Comparison of ENCODE assay signal across 8 cellular contexts in the genomic region with DNA sequence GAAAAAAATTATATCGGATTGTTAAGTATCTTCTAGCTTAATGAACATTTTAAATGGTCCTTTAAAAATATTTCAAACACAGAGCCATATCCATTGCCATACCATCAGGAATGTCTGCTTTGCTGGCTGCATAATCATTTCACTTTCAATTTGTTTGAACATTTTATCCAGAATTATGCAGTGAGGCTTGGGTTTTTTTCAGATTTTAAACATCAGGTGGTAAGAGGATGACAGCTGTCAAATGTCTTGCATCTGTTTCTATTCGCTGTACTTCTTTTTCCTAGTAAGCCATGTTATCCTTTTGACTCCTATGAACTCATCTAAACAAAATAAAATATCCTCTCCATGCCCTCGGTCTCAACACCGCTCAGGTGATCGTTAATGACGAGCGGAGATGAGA. TPM values are rescaled to one million over a fixed set of nuclear protein-coding genes. Genes with fewer than 3 reads are reported as not detected.
A peak's percentile ranks its signal among the peaks of the same experiment; 100 is the strongest.
DNase-seq lines count a peak whose midpoint lies in the region; ATAC-seq and TF ChIP-seq lines count a peak whose summit lies in the region.

No MANE protein-coding gene starts in this region.

- intact Hi-C loops in posterior vena cava (cut with DNase I): no loop called here

- H3K4me1 Mint-ChIP-seq in CD8-positive, alpha-beta memory T cell: peaks cover 31 to 44% (median 42%) of the 10 kb centered on the region in 3 donors

- POLR2A ChIA-PET in CD8-positive, alpha-beta memory T cell (lab: Charles Lee): interaction anchor here (0.7 to 2.5 kb wide), 4 partner anchors 8 to 831 kb away, joined by 3 to 25 read pairs (median 4); a partner anchor contains a TSS

- peak overlapping the region; percentile 90 to 96 (median 93) for H3K4me3 Mint-ChIP-seq in CD8-positive, alpha-beta memory T cell

- peaks cover 0 to 13% (median 1%) of the 10 kb centered on the region in 3 donors for H3K36me3 Mint-ChIP-seq in CD8-positive, alpha-beta memory T cell

- no peaks in the 10 kb centered on the region for H3K27me3 ChIP-seq in CD8-positive, alpha-beta memory T cell (ENCODE audit: insufficient read depth, low read length, poor library complexity, severe bottlenecking)
- H3K27me3 ChIP-seq in ectodermal cell (ENCODE audit: control insufficient read depth, insufficient read depth, low read length, poor library complexity, severe bottlenecking): peaks cover 4% of the 10 kb centered on the region
- H3K27me3 ChIP-seq in neuron (ENCODE audit: insufficient read depth, low read length): no peaks in the 10 kb centered on the region

- peak overlapping the region; percentile 84 for H3K27ac ChIP-seq in CD8-positive, alpha-beta memory T cell (ENCODE audit: low read depth, low read length)
- H3K27ac ChIP-seq in ectodermal cell (ENCODE audit: insufficient read depth, low read depth, low read length, poor library complexity, severe bottlenecking): no peak overlapping the region

- H3K4me3 ChIP-seq in CD8-positive, alpha-beta memory T cell (ENCODE audit: low read length): peak overlapping the region; percentile 93
- peak overlapping the region; percentile 100 for H3K4me3 ChIP-seq in LNCaP clone FGC (ENCODE audit: low read depth, low read length)
- peak overlapping the region; percentile 60 for H3K4me3 ChIP-seq in ectodermal cell (ENCODE audit: insufficient read depth, low read depth, low read length)
- H3K4me3 ChIP-seq in neuron (ENCODE audit: low read length): peak overlapping the region; percentile 93

- CTCF ChIA-PET in CD8-positive, alpha-beta memory T cell (lab: Charles Lee): interaction anchor here (0.9 to 3.4 kb wide), 2 partner anchors 9 to 12 kb away, joined by 3 to 17 read pairs; no protein-coding TSS in a partner anchor

- TF ChIP-seq CTCF in LNCaP clone FGC (IDR thresholded peaks at IDR 0.05; ENCODE audit: control insufficient read depth, extremely low read depth, insufficient read depth): no peak

- WGBS in ectodermal cell, 2 experiments: 10 to 18% methylated on average over 5 to 7 of the region's 7 CpGs

- peaks cover 0 to 2% of the 10 kb centered on the region in 2 donors for H3K27me3 Mint-ChIP-seq in CD8-positive, alpha-beta memory T cell

- no peak for DNase-seq in CD8-positive, alpha-beta memory T cell
- DNase-seq in LNCaP clone FGC (ENCODE audit: low read depth) (no peak), NCI-H345 (lab: John Stamatoyannopoulos, UW) (no peak), NCI-H2107 treated with DMSO at 0.1 percent for 48 hours (lab: John Stamatoyannopoulos, UW; ENCODE audit: unreplicated experiment) (no peak), posterior vena cava (ENCODE audit: low spot score) (no peak)

- H3K27ac Mint-ChIP-seq in CD8-positive, alpha-beta memory T cell: peak overlapping the region; percentile 89 to 97 (median 92)

- ATAC-seq in GM18520 (IDR thresholded peaks at IDR 0.05; ENCODE audit: unreplicated experiment): no peak

- H3K4me1 ChIP-seq in CD8-positive, alpha-beta memory T cell (ENCODE audit: insufficient read depth, low read length): peaks cover 34% of the 10 kb centered on the region
- H3K4me1 ChIP-seq in ectodermal cell (ENCODE audit: control insufficient read depth, insufficient read depth, low read length) (peaks cover 10% of the 10 kb centered on the region), neuron (ENCODE audit: insufficient read depth, low read length) (peaks cover 11% of the 10 kb centered on the region)

- H3K9me3 ChIP-seq in CD8-positive, alpha-beta memory T cell (ENCODE audit: low read length): no peaks in the 10 kb centered on the region
- no peaks in the 10 kb centered on the region for H3K9me3 ChIP-seq in ectodermal cell (ENCODE audit: control insufficient read depth, low read length)
- H3K9me3 ChIP-seq in neuron (ENCODE audit: low read length): no peaks in the 10 kb centered on the region

- H3K36me3 ChIP-seq in CD8-positive, alpha-beta memory T cell (ENCODE audit: insufficient read depth, low read length): no peaks in the 10 kb centered on the region
- H3K36me3 ChIP-seq in ectodermal cell (ENCODE audit: control insufficient read depth, insufficient read depth, low read length) (no peaks in the 10 kb centered on the region), neuron (ENCODE audit: insufficient read depth, low read length) (no peaks in the 10 kb centered on the region)

- H3K9me3 Mint-ChIP-seq in CD8-positive, alpha-beta memory T cell: peaks cover 0 to 1% (median 0%) of the 10 kb centered on the region in 5 donors

- H2AFZ ChIP-seq in neuron (ENCODE audit: low read depth, low read length): peak overlapping the region; percentile 78

RNA-seq across cellular contexts. Expression of a gene that starts 0.8 kb away (rescaled TPM):
- total RNA-seq in CD8-positive, alpha-beta memory T cell: 10 to 100 TPM; 79.8 to 82.9 TPM
- polyA plus RNA-seq in CD8-positive, alpha-beta memory T cell: 45.7 TPM
- 58.9 TPM for polyA plus RNA-seq in ectodermal cell (2013, experiment 1 of 4)
- 55.0 TPM for polyA plus RNA-seq in ectodermal cell (2013, experiment 2 of 4)
- polyA plus RNA-seq in ectodermal cell (2013, experiment 3 of 4): 54.1 TPM
- polyA plus RNA-seq in ectodermal cell (2013, experiment 4 of 4): 53.4 TPM
- total RNA-seq in posterior vena cava: 10 to 100 TPM; 33.1 to 40.4 TPM

RNA-seq across cellular contexts. Expression of a gene that starts 41.4 kb away (rescaled TPM):
- total RNA-seq in CD8-positive, alpha-beta memory T cell: not detected
- not detected for polyA plus RNA-seq in CD8-positive, alpha-beta memory T cell
- not detected for polyA plus RNA-seq in ectodermal cell (2013, experiment 1 of 4)
- not detected for polyA plus RNA-seq in ectodermal cell (2013, experiment 2 of 4)
- polyA plus RNA-seq in ectodermal cell (2013, experiment 3 of 4): 0.05 TPM
- not detected for polyA plus RNA-seq in ectodermal cell (2013, experiment 4 of 4)
- not detected for total RNA-seq in posterior vena cava
